ENCODE assay signal across 18 cellular contexts in the genomic region with DNA sequence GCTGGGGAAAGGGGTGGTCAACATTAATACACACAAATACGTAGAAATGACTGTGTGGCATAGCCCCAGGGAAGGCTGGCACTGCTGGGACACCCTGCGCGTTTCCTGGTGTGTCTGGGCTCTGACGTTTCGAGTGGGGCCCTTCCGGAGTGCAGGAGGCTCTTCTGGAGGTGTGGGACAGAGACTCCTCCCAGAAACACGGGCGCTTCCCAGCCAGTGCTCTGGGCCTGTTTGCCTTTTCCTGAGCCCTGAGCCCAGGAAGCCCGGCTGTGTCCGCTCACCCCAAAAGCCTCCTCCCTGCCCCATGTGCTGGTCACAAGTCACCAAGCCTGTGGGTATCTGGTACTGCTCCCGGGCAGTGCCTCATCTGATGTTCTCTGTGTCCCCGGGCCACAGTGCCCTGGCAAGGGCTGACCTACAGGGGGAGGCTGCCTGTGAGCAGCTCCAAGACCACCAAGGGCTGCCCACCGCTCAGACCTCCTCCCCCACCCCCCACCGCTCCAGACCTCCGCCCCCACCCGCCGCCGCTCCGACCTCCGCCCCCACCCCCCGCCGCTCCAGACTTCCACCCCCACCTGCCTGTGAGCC.
A peak's percentile ranks its signal among the peaks of the same experiment; 100 is the strongest.
DNase-seq lines count a peak whose midpoint lies in the region; ATAC-seq, FAIRE-seq and TF ChIP-seq lines count a peak whose summit lies in the region.
"Had no signal": no experiment of that assay in that cellular context is flagged by ENCODE, and none has a peak within 500 bp of the region (broad histone marks: within the 10 kb centered on the region; RNA-seq: fewer than 3 reads in every experiment).

No MANE protein-coding gene starts in this region.

- in situ Hi-C loops in HepG2 (cut with HindIII; ENCODE audit: extremely low pct_ligation_motif_present, low pct_unique_long_range_greater_than_20kb), result no loop called here

- TF ChIP-seq EP300 in HepG2 (IDR thresholded peaks at IDR 0.05; ENCODE audit: low read depth in 2 of 2, low read length in 2 of 2) (no peak), HepG2 (CRISPR knock-in tag; IDR thresholded peaks at IDR 0.05; ENCODE audit: borderline replicate concordance) (no peak), tibial nerve (IDR thresholded peaks at IDR 0.05) (no peak)

- H3K9ac ChIP-seq in HepG2 (ENCODE audit: insufficient read depth, low read depth, low read length), result peak overlapping the region; percentile 75
- H3K9ac ChIP-seq: BLaER1, GM23248 had no signal

- H2AFZ ChIP-seq in HepG2 (ENCODE audit: low read length), result no peak overlapping the region
- H2AFZ ChIP-seq: GM23248 had no signal

- BruUV-seq in HepG2 (replicated peaks; lab: Mats Ljungman, UMichigan), result no TSS peak

- H3K27ac ChIP-seq in heart right ventricle (no peak overlapping the region), HepG2 (ENCODE audit: extremely low read length, insufficient read depth, low read length) (peak overlapping the region; percentile 85), tibial nerve (peak overlapping the region; percentile 44 to 92 (median 84))
- H3K27ac ChIP-seq: BLaER1, GM23248 had no signal

- ATAC-seq in Right ventricle myocardium superior (ENCODE audit: poor library complexity) (no peak), heart right ventricle (no peak), WTC11 (peak; percentile 38), HepG2 (no peak), GM19351 (IDR thresholded peaks at IDR 0.05; ENCODE audit: unreplicated experiment) (no peak)

- peaks cover 6% of the 10 kb centered on the region; the same call in 1 of the 2 replicates for H3K4me1 Mint-ChIP-seq in WTC11
- H3K4me1 Mint-ChIP-seq: CD8-positive, alpha-beta memory T cell had no signal

- peak; percentile 27 for DNase-seq in Right ventricle myocardium superior
- no peak for DNase-seq in heart right ventricle
- no peak for DNase-seq in WTC11 (ENCODE audit: low spot score)
- DNase-seq in HepG2 (ENCODE audit: low spot score), result no peak
- no peak for DNase-seq in tibial nerve (ENCODE audit: low spot score in 2 of 2)
- DNase-seq in NCI-H146 treated with DMSO at 0.1 percent for 48 hours (lab: John Stamatoyannopoulos, UW; ENCODE audit: unreplicated experiment), result no peak
- DNase-seq: 8988T; AML-193; Caco-2; CD8-positive, alpha-beta memory T cell; DMS53; GF-D8; HCEC 1CT; HFFc6 had no signal

- H3K4me3 ChIP-seq in heart right ventricle (no peak overlapping the region), HepG2 (replicated peaks in 1 of 3; ENCODE audit: insufficient read depth in 1 of 3, low read depth in 2 of 3, low read length in 3 of 3) (peak overlapping the region; percentile 55 to 78 (median 59)), tibial nerve (peak overlapping the region; percentile 13 to 44 (median 27))
- H3K4me3 ChIP-seq: BLaER1, GM23248 had no signal

- H3K27me3 Mint-ChIP-seq in WTC11 (ENCODE audit: low read depth), result no peaks in the 10 kb centered on the region

- H3K4me1 ChIP-seq in heart right ventricle, result no peaks in the 10 kb centered on the region
- peaks cover 97% of the 10 kb centered on the region for H3K4me1 ChIP-seq in HepG2 (ENCODE audit: insufficient read depth, low read length)
- peaks cover 0 to 64% (median 20%) of the 10 kb centered on the region in 4 donors for H3K4me1 ChIP-seq in tibial nerve
- H3K4me1 ChIP-seq: Caco-2 had no signal

- no peaks in the 10 kb centered on the region; the same call in 1 of the 2 replicates for H4K20me1 ChIP-seq in HepG2 (ENCODE audit: insufficient read depth, low read length)
- H4K20me1 ChIP-seq: BLaER1 had no signal

- H3K9me3 Mint-ChIP-seq in WTC11, result no peaks in the 10 kb centered on the region
- H3K9me3 Mint-ChIP-seq: CD8-positive, alpha-beta memory T cell had no signal

- H3K4me2 ChIP-seq in HepG2 (ENCODE audit: low read depth, low read length), result peak overlapping the region; percentile 86
- H3K4me2 ChIP-seq: BLaER1 had no signal

- CTCF ChIA-PET in WTC11 (lab: Charles Lee) (interaction anchor here (0.7 to 0.8 kb wide), 2 partner anchors 16 to 19 kb away, joined by 3 read pairs; no protein-coding TSS in a partner anchor), HepG2 (lab: Yijun Ruan, JAX; ENCODE audit: low intra/inter-chr PET ratio, low total read pairs) (no interaction called here)

- POLR2A ChIA-PET in WTC11 (lab: Charles Lee) (no interaction called here), HepG2 (lab: Yijun Ruan, JAX) (interaction anchor here (4.0 kb wide), 1 partner anchor 10 kb away, joined by 56 read pairs; no protein-coding TSS in a partner anchor)

- no peak overlapping the region for H3K27ac Mint-ChIP-seq in WTC11
- H3K27ac Mint-ChIP-seq: CD8-positive, alpha-beta memory T cell; HFFc6 had no signal

- H3K27me3 ChIP-seq in heart right ventricle (peaks cover 0 to 12% (median 0%) of the 10 kb centered on the region in 7 donors), HepG2 (ENCODE audit: control insufficient read depth in 1 of 2, insufficient read depth in 2 of 2, low read length in 2 of 2) (no peaks in the 10 kb centered on the region), tibial nerve (no peaks in the 10 kb centered on the region)
- H3K27me3 ChIP-seq: BLaER1 had no signal

- 60 to 65% methylated on average over 20 to 22 of the region's 22 CpGs for WGBS in heart right ventricle, 2 donors
- 69% methylated on average over 7 of the region's 22 CpGs for WGBS in HepG2 (ENCODE audit: low lambda C conversion rate)
- 48 to 57% methylated on average over 11 to 15 of the region's 22 CpGs for WGBS in tibial nerve, 2 donors

- H3K79me2 ChIP-seq in HepG2 (ENCODE audit: insufficient read depth, low read length), result peaks cover 74% of the 10 kb centered on the region

- no peaks in the 10 kb centered on the region for H3K36me3 Mint-ChIP-seq in WTC11
- H3K36me3 Mint-ChIP-seq: CD8-positive, alpha-beta memory T cell had no signal

- no peaks in the 10 kb centered on the region for H3K36me3 ChIP-seq in heart right ventricle
- H3K36me3 ChIP-seq in HepG2 (replicated peaks in 1 of 2; ENCODE audit: control insufficient read depth in 1 of 2, insufficient read depth in 2 of 2, low read length in 2 of 2), result no peaks in the 10 kb centered on the region; a peak in 1 of 5 replicates
- H3K36me3 ChIP-seq in tibial nerve, result no peaks in the 10 kb centered on the region
- H3K36me3 ChIP-seq: BLaER1 had no signal

- FAIRE-seq in HepG2 (lab: Jason Lieb, UNC), result no peak
- FAIRE-seq: HTR-8/SVneo had no signal

- H3K9me3 ChIP-seq in heart right ventricle (no peaks in the 10 kb centered on the region), HepG2 (ENCODE audit: low read length) (no peaks in the 10 kb centered on the region), tibial nerve (no peaks in the 10 kb centered on the region)
- H3K9me3 ChIP-seq: BLaER1, Caco-2 had no signal

- intact Hi-C loops in Right ventricle myocardium superior (cut with DNase I), result no loop called here
- intact Hi-C loops in heart right ventricle (cut with DNase I), result no loop called here
- intact Hi-C loops in HepG2 (cut with micrococcal nuclease; ENCODE audit: unreplicated experiment), result no loop called here

- no peak overlapping the region for H3K4me3 Mint-ChIP-seq in WTC11
- H3K4me3 Mint-ChIP-seq: CD8-positive, alpha-beta memory T cell; HFFc6 had no signal

- TF ChIP-seq CTCF in heart right ventricle (IDR thresholded peaks at IDR 0.05) (no peak), WTC11 (IDR thresholded peaks at IDR 0.05) (no peak), HepG2 (CRISPR knock-in tag; IDR thresholded peaks at IDR 0.05) (no peak), tibial nerve (IDR thresholded peaks at IDR 0.05) (no peak)

- TF ChIP-seq POLR2A in HepG2 (IDR thresholded peaks at IDR 0.05; ENCODE audit: insufficient read depth in 1 of 2, low read depth in 2 of 2, low read length in 2 of 2) (no peak), tibial nerve (IDR thresholded peaks at IDR 0.05) (no peak)

- TF ChIP-seq RAD21 in HepG2 (CRISPR knock-in tag; IDR thresholded peaks at IDR 0.05), result no peak

TF ChIP-seq in WTC11, 78 proteins besides CTCF, POLR2A, EP300 and RAD21 (continues in another document):
- TF ChIP-seq ZNF416 (CRISPR knock-in tag; IDR thresholded peaks at IDR 0.05) (no peak), ZNF671 (CRISPR knock-in tag; IDR thresholded peaks at IDR 0.05) (no peak), ELF4 (CRISPR knock-in tag; IDR thresholded peaks at IDR 0.05; ENCODE audit: low read depth) (no peak)
- TF ChIP-seq, protein P1, sequence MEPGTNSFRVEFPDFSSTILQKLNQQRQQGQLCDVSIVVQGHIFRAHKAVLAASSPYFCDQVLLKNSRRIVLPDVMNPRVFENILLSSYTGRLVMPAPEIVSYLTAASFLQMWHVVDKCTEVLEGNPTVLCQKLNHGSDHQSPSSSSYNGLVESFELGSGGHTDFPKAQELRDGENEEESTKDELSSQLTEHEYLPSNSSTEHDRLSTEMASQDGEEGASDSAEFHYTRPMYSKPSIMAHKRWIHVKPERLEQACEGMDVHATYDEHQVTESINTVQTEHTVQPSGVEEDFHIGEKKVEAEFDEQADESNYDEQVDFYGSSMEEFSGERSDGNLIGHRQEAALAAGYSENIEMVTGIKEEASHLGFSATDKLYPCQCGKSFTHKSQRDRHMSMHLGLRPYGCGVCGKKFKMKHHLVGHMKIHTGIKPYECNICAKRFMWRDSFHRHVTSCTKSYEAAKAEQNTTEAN (CRISPR knock-in tag; IDR thresholded peaks at IDR 0.05), result no peak
- TF ChIP-seq, protein P2, sequence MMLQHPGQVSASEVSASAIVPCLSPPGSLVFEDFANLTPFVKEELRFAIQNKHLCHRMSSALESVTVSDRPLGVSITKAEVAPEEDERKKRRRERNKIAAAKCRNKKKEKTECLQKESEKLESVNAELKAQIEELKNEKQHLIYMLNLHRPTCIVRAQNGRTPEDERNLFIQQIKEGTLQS (CRISPR knock-in tag; conservative IDR thresholded peaks at IDR 0.05), result no peak

TF ChIP-seq in HepG2, 621 proteins besides CTCF, POLR2A, EP300 and RAD21 (continues in another document):
- TF ChIP-seq NRL (CRISPR knock-in tag; IDR thresholded peaks at IDR 0.05; ENCODE audit: borderline replicate concordance), result no peak
- no peak for TF ChIP-seq ZSCAN31 (CRISPR knock-in tag; IDR thresholded peaks at IDR 0.05; ENCODE audit: low read depth)
- no peak for TF ChIP-seq HMG20B (CRISPR knock-in tag; conservative IDR thresholded peaks at IDR 0.05)

Comparison
In these comparisons a context has a peak if more than half of its experiments do, and no peak if none do; other contexts are left out.
1. H3K27ac ChIP-seq: peak in HepG2 (single experiment) and tibial nerve (4 of 4); none in heart right ventricle (0 of 10).
2. H3K4me3 ChIP-seq: peak in HepG2 (3 of 3) and tibial nerve (4 of 4); none in heart right ventricle (0 of 10).